In the genomic region with DNA sequence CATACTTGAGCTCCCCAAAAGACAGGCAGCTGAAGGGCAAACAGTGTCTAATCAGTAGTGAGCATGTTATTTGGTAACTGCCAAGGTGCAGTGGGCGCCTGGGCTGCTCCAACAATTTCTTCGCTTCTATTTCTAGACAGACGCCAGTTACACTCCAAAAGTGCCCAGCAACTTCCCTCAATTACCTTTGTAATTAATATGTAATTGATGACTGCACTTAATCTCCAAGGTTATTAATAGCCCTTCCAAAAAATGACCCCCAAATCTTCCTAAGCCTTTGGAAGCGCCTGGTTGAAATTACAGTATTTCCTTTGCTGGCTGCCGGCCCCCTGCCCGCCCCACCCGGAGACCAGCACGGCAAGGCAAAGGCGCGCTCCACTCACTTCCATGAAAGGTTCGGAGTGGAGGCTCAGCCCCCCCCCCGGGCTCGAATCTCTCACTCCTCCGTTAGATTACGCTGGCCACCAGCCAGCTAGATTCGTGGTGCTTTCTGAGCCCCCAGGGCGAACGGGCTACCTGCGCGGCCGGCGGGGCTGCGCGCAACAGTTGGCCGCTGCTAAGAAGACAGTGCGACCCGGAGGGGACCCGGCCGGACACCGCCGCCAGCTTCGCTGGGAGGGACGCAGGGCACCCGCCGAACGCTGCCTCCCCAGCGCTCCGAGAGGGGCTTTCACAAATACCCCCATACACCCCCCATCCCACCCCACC, we compare ENCODE assay signal across 13 cellular contexts. TPM values are rescaled to one million over a fixed set of nuclear protein-coding genes. Genes with fewer than 3 reads are reported as not detected.
DNase-seq lines count a peak whose midpoint lies in the region; FAIRE-seq and TF ChIP-seq lines count a peak whose summit lies in the region.
"Had no signal": no experiment of that assay in that cellular context is flagged by ENCODE, and none has a peak within 500 bp of the region (broad histone marks: within the 10 kb centered on the region; RNA-seq: fewer than 3 reads in every experiment).

No MANE protein-coding gene starts in this region.

- H3K27me3 ChIP-seq in astrocyte (ENCODE audit: insufficient read depth, low read length) (peaks cover 3% of the 10 kb centered on the region), iPS DF 6.9 (ENCODE audit: control insufficient read depth, insufficient read depth, low read length) (no peaks in the 10 kb centered on the region), rectal smooth muscle tissue (ENCODE audit: control insufficient read depth, insufficient read depth, low read length) (peaks cover 4% of the 10 kb centered on the region)

- no peak overlapping the region for H3K27ac ChIP-seq in astrocyte (ENCODE audit: low read depth, low read length)
- H3K27ac ChIP-seq in iPS DF 6.9 (ENCODE audit: low read length) = no peak overlapping the region
- H3K27ac ChIP-seq in rectal smooth muscle tissue (ENCODE audit: low read depth, low read length) = peak overlapping the region; percentile 89
- H3K27ac ChIP-seq: foreskin keratinocyte had no signal

- H3K9me3 ChIP-seq in astrocyte (ENCODE audit: insufficient read depth, low read depth, low read length) (no peaks in the 10 kb centered on the region), iPS DF 6.9 (ENCODE audit: control insufficient read depth, insufficient read depth, low read length) (no peaks in the 10 kb centered on the region)

- H3K4me3 ChIP-seq in astrocyte (ENCODE audit: insufficient read depth, low read depth, low read length) (peak overlapping the region; percentile 58), iPS DF 6.9 (ENCODE audit: low read length) (peak overlapping the region; percentile 73; the same call in 1 of the 2 replicates), rectal smooth muscle tissue (ENCODE audit: low read length) (peak overlapping the region; percentile 78)
- H3K4me3 ChIP-seq: K562 had no signal

- no peak for FAIRE-seq in astrocyte (lab: Jason Lieb, UNC)
- FAIRE-seq: K562 had no signal

- no peak for TF ChIP-seq CTCF in astrocyte (IDR thresholded peaks at IDR 0.05; ENCODE audit: insufficient read depth, low read depth, low read length)

- DNase-seq in ELF-1 (ENCODE audit: low read depth, low spot score) (peak; percentile 78), astrocyte (ENCODE audit: low read depth) (no peak), iPS DF 6.9 (ENCODE audit: low read depth, low spot score) (no peak), HUDEP-2 (lab: John Stamatoyannopoulos, UW; ENCODE audit: unreplicated experiment in 76 of 76) (no peak), NCI-H146 (lab: John Stamatoyannopoulos, UW) (no peak), hippocampal formation (lab: John Stamatoyannopoulos, UW) (no peak)
- no peak for DNase-seq in activated T-helper 2 cell treated with anti-CD3 and anti-CD28 coated beads, Interferon-gamma antibody, Interleukin-2, Interleukin-4, amounts not matched to agents 10 μg/mL and 5 μg/mL and 100 μg/mL, durations not matched to agents 14 hours and 24 hours and 36 hours (ENCODE audit: low spot score)
- DNase-seq: activated B cell treated with CpG ODN at 0.5 μM for 24 hours; foreskin keratinocyte; NK-92 treated with Interleukin-12 subunit alpha and Interleukin-12 subunit beta, amount 100 ng/mL, for 24 hours had no signal

- H3K36me3 Mint-ChIP-seq in astrocyte (ENCODE audit: low read depth, unreplicated experiment) = no peaks in the 10 kb centered on the region
- H3K36me3 Mint-ChIP-seq in activated T-helper 2 cell treated with anti-CD3 and anti-CD28 coated beads, Interferon-gamma antibody, Interleukin-2, Interleukin-4, amounts not matched to agents 10 μg/mL and 5 μg/mL and 100 μg/mL, durations not matched to agents 14 hours and 24 hours and 36 hours (ENCODE audit: low read depth) = no peaks in the 10 kb centered on the region
- H3K36me3 Mint-ChIP-seq: activated naive CD4-positive, alpha-beta T cell treated with anti-CD3 and anti-CD28 coated beads, Interleukin-2, amount 50 U/mL, for 72 hours had no signal

- intact Hi-C loops in activated T-helper 2 cell treated with anti-CD3 and anti-CD28 coated beads, Interferon-gamma antibody, Interleukin-2, Interleukin-4, amounts not matched to agents 10 μg/mL and 5 μg/mL and 100 μg/mL, durations not matched to agents 14 hours and 24 hours and 36 hours (cut with micrococcal nuclease) = loop anchor here (10.0 kb wide), 1 partner anchor 459 kb away; the partner anchor contains the start of gene HS6ST2

- H3K9me3 Mint-ChIP-seq in astrocyte (ENCODE audit: unreplicated experiment) = no peaks in the 10 kb centered on the region
- no peaks in the 10 kb centered on the region for H3K9me3 Mint-ChIP-seq in activated T-helper 2 cell treated with anti-CD3 and anti-CD28 coated beads, Interferon-gamma antibody, Interleukin-2, Interleukin-4, amounts not matched to agents 10 μg/mL and 5 μg/mL and 100 μg/mL, durations not matched to agents 14 hours and 24 hours and 36 hours
- H3K9me3 Mint-ChIP-seq: activated B cell treated with CpG ODN at 0.5 μM for 24 hours; activated naive CD4-positive, alpha-beta T cell treated with anti-CD3 and anti-CD28 coated beads, Interleukin-2, amount 50 U/mL, for 72 hours had no signal

- H3K27ac Mint-ChIP-seq in astrocyte (ENCODE audit: unreplicated experiment) = peak overlapping the region; percentile 78
- no peak overlapping the region for H3K27ac Mint-ChIP-seq in activated T-helper 2 cell treated with anti-CD3 and anti-CD28 coated beads, Interferon-gamma antibody, Interleukin-2, Interleukin-4, amounts not matched to agents 10 μg/mL and 5 μg/mL and 100 μg/mL, durations not matched to agents 14 hours and 24 hours and 36 hours
- H3K27ac Mint-ChIP-seq: activated B cell treated with CpG ODN at 0.5 μM for 24 hours; activated naive CD4-positive, alpha-beta T cell treated with anti-CD3 and anti-CD28 coated beads, Interleukin-2, amount 50 U/mL, for 72 hours had no signal

- H3K4me1 ChIP-seq in astrocyte (ENCODE audit: insufficient read depth, low read length) (peaks cover 8% of the 10 kb centered on the region), iPS DF 6.9 (ENCODE audit: control insufficient read depth, insufficient read depth, low read length) (no peaks in the 10 kb centered on the region), rectal smooth muscle tissue (ENCODE audit: control insufficient read depth, insufficient read depth, low read length) (peaks cover 9% of the 10 kb centered on the region)
- H3K4me1 ChIP-seq: foreskin keratinocyte had no signal

- peaks cover 4% of the 10 kb centered on the region for H3K27me3 Mint-ChIP-seq in astrocyte (ENCODE audit: low read depth, unreplicated experiment)
- H3K27me3 Mint-ChIP-seq in activated T-helper 2 cell treated with anti-CD3 and anti-CD28 coated beads, Interferon-gamma antibody, Interleukin-2, Interleukin-4, amounts not matched to agents 10 μg/mL and 5 μg/mL and 100 μg/mL, durations not matched to agents 14 hours and 24 hours and 36 hours (ENCODE audit: low read depth) = peaks cover 48% of the 10 kb centered on the region

- no peak overlapping the region for H2AFZ ChIP-seq in astrocyte (ENCODE audit: low read depth, low read length)

- H4K20me1 ChIP-seq in astrocyte (ENCODE audit: insufficient read depth, low read length) = no peaks in the 10 kb centered on the region

- H3K4me2 ChIP-seq in astrocyte (ENCODE audit: low read length) = peak overlapping the region; percentile 86

- WGBS in iPS DF 6.9 (ENCODE audit: insufficient coverage, insufficient read length) = no CpG with 5 or more reads among the region's 38 CpGs

- H3K79me2 ChIP-seq in astrocyte (ENCODE audit: insufficient read depth, low read length) = peaks cover 20% of the 10 kb centered on the region

- H3K4me3 Mint-ChIP-seq in astrocyte (ENCODE audit: unreplicated experiment) = peak overlapping the region; percentile 93
- no peak overlapping the region for H3K4me3 Mint-ChIP-seq in activated T-helper 2 cell treated with anti-CD3 and anti-CD28 coated beads, Interferon-gamma antibody, Interleukin-2, Interleukin-4, amounts not matched to agents 10 μg/mL and 5 μg/mL and 100 μg/mL, durations not matched to agents 14 hours and 24 hours and 36 hours (ENCODE audit: low read depth)

- peak overlapping the region; percentile 69 for H3K9ac ChIP-seq in astrocyte (ENCODE audit: low read length)
- H3K9ac ChIP-seq in rectal smooth muscle tissue (ENCODE audit: low read length) = no peak overlapping the region

- H3K36me3 ChIP-seq in astrocyte (ENCODE audit: insufficient read depth, low read length) (no peaks in the 10 kb centered on the region), iPS DF 6.9 (ENCODE audit: control insufficient read depth, insufficient read depth, low read length) (no peaks in the 10 kb centered on the region), rectal smooth muscle tissue (ENCODE audit: control insufficient read depth, insufficient read depth, low read length) (no peaks in the 10 kb centered on the region)

- peaks cover 13% of the 10 kb centered on the region for H3K4me1 Mint-ChIP-seq in astrocyte (ENCODE audit: low read depth, unreplicated experiment)
- H3K4me1 Mint-ChIP-seq in activated T-helper 2 cell treated with anti-CD3 and anti-CD28 coated beads, Interferon-gamma antibody, Interleukin-2, Interleukin-4, amounts not matched to agents 10 μg/mL and 5 μg/mL and 100 μg/mL, durations not matched to agents 14 hours and 24 hours and 36 hours (ENCODE audit: low read depth) = peaks cover 3% of the 10 kb centered on the region

RNA-seq across cellular contexts. Expression of gene GPC4, which starts 1.9 kb away (rescaled TPM):
- total RNA-seq in astrocyte = 71.9 and 86.4 TPM in 2 replicates
- total RNA-seq in activated T-helper 2 cell treated with anti-CD3 and anti-CD28 coated beads, Interferon-gamma antibody, Interleukin-2, Interleukin-4, amounts not matched to agents 10 μg/mL and 5 μg/mL and 100 μg/mL, durations not matched to agents 14 hours and 24 hours and 36 hours = not detected in 2 replicates

Comparison
In these comparisons a context has a peak if more than half of its experiments do, and no peak if none do; other contexts are left out.
1. RNA of gene GPC4, which starts 1.9 kb away (total RNA-seq): 71.9 to 86.4 TPM in astrocyte; not detected in activated T-helper 2 cell treated with anti-CD3 and anti-CD28 coated beads, Interferon-gamma antibody, Interleukin-2, Interleukin-4, amounts not matched to agents 10 μg/mL and 5 μg/mL and 100 μg/mL, durations not matched to agents 14 hours and 24 hours and 36 hours; every median in the first group is over 10 times any median in the second.
2. Peak in every context shown above with its lines, with median percentiles within 50 percentile points of each other: H3K4me3 ChIP-seq.